ENCODE assay signal across 1 cellular context in the genomic region with DNA sequence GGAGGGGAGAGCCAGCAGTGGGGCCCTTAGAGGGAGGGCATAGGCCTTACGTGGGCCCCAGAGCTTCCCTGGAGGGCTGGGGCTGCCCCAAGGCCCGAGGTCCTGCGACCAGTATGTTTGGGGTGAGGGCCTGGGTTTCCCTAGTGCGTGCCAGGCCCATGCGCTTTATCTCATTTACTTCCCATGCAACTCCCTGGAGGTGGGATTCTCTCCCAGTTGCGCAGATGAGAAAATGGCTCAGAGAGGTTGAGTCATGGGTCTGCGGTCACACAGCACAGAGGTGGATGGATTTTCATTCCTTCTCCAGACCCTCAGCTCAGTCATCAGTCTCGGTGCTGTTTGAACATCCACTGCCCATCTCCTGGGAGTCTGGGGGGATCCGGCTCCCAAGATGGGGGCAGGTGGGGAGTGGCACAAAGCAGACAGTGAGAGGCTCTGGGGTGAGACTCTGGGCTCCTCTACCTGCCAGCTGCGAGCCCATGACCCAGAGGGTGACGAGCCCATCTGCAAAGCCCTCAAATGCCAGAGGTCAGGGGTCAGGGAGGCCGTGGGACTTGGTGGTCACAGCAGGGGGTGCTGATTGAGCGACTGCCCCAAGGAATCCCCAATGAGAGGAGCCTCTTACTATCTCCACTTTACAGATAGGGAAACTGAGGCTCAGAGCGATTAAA.
TF ChIP-seq lines count a peak whose summit lies in the region.

No MANE protein-coding gene starts in this region.

TF ChIP-seq in WTC11, 78 proteins besides CTCF, POLR2A, EP300 and RAD21 (continued from another document):
- TF ChIP-seq, protein P1, sequence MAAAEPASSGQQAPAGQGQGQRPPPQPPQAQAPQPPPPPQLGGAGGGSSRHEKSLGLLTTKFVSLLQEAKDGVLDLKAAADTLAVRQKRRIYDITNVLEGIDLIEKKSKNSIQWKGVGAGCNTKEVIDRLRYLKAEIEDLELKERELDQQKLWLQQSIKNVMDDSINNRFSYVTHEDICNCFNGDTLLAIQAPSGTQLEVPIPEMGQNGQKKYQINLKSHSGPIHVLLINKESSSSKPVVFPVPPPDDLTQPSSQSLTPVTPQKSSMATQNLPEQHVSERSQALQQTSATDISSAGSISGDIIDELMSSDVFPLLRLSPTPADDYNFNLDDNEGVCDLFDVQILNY (CRISPR knock-in tag; IDR thresholded peaks at IDR 0.05): no peak
- TF ChIP-seq, protein P2, sequence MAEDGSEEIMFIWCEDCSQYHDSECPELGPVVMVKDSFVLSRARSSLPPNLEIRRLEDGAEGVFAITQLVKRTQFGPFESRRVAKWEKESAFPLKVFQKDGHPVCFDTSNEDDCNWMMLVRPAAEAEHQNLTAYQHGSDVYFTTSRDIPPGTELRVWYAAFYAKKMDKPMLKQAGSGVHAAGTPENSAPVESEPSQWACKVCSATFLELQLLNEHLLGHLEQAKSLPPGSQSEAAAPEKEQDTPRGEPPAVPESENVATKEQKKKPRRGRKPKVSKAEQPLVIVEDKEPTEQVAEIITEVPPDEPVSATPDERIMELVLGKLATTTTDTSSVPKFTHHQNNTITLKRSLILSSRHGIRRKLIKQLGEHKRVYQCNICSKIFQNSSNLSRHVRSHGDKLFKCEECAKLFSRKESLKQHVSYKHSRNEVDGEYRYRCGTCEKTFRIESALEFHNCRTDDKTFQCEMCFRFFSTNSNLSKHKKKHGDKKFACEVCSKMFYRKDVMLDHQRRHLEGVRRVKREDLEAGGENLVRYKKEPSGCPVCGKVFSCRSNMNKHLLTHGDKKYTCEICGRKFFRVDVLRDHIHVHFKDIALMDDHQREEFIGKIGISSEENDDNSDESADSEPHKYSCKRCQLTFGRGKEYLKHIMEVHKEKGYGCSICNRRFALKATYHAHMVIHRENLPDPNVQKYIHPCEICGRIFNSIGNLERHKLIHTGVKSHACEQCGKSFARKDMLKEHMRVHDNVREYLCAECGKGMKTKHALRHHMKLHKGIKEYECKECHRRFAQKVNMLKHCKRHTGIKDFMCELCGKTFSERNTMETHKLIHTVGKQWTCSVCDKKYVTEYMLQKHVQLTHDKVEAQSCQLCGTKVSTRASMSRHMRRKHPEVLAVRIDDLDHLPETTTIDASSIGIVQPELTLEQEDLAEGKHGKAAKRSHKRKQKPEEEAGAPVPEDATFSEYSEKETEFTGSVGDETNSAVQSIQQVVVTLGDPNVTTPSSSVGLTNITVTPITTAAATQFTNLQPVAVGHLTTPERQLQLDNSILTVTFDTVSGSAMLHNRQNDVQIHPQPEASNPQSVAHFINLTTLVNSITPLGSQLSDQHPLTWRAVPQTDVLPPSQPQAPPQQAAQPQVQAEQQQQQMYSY (CRISPR knock-in tag; IDR thresholded peaks at IDR 0.05): no peak
- TF ChIP-seq ZNF317 (CRISPR knock-in tag; IDR thresholded peaks at IDR 0.05; ENCODE audit: borderline replicate concordance, low read depth) (no peak), SOX15 (CRISPR knock-in tag; IDR thresholded peaks at IDR 0.05) (no peak)
